Comparison of ENCODE assay signal across 10 cellular contexts in genomic region chr6:156767603-156768467, GRCh38. TPM values are rescaled to one million over a fixed set of nuclear protein-coding genes. Genes with fewer than 3 reads are reported as not detected.
DNase-seq lines count a peak whose midpoint lies in the region; ATAC-seq, FAIRE-seq and TF ChIP-seq lines count a peak whose summit lies in the region.
"Had no signal": no experiment of that assay in that cellular context is flagged by ENCODE, and none has a peak within 500 bp of the region (broad histone marks: within the 10 kb centered on the region; RNA-seq: fewer than 3 reads in every experiment).

No MANE protein-coding gene starts in this region.

- DNase-seq in GM13977 (ENCODE audit: low spot score) (peak; percentile 72), bronchial epithelial cell (ENCODE audit: low read depth) (peak; percentile 51), pancreas (no peak), dedifferentiated amniotic fluid mesenchymal stem cell (ENCODE audit: extremely low spot score) (no peak), NCI-H2227 (lab: John Stamatoyannopoulos, UW; ENCODE audit: unreplicated experiment) (no peak)
- no peak for DNase-seq in activated CD4-positive, alpha-beta T cell treated with anti-CD3 and anti-CD28 coated beads for 1 hour
- DNase-seq: activated T-cell treated with anti-CD3 and anti-CD28 coated beads, Interleukin-2, amount 50 U/mL, for 24 hours; NCI-H510A had no signal

- H3K27ac ChIP-seq in pancreas, result no peak overlapping the region

- FAIRE-seq in bronchial epithelial cell (lab: Jason Lieb, UNC) (no peak), pancreas (lab: Jason Lieb, UNC) (no peak)

- no peaks in the 10 kb centered on the region for H3K4me1 ChIP-seq in pancreas

- TF ChIP-seq CTCF in GM13977 (IDR thresholded peaks at IDR 0.05; ENCODE audit: extremely low read depth, insufficient read depth, missing control alignments) (no peak), bronchial epithelial cell (IDR thresholded peaks at IDR 0.05; ENCODE audit: insufficient read depth, low read length, severe bottlenecking) (no peak), pancreas (IDR thresholded peaks at IDR 0.05) (no peak)

- peak; percentile 87 for ATAC-seq in GM21381 (IDR thresholded peaks at IDR 0.05; ENCODE audit: unreplicated experiment)
- peak; percentile 97 for ATAC-seq in HG03280 (IDR thresholded peaks at IDR 0.05; ENCODE audit: unreplicated experiment)
- no peak for ATAC-seq in pancreas

- H3K36me3 ChIP-seq in bronchial epithelial cell (ENCODE audit: control insufficient read depth, insufficient read depth, low read length) (no peaks in the 10 kb centered on the region), pancreas (no peaks in the 10 kb centered on the region)

- H3K27me3 ChIP-seq in bronchial epithelial cell (ENCODE audit: control insufficient read depth, insufficient read depth, low read length), result no peaks in the 10 kb centered on the region
- no peaks in the 10 kb centered on the region for H3K27me3 ChIP-seq in pancreas

- intact Hi-C loops in pancreas (cut with DNase I), result no loop called here

- H3K4me3 ChIP-seq in bronchial epithelial cell (ENCODE audit: low read depth, low read length), result no peak overlapping the region
- H3K4me3 ChIP-seq in pancreas, result no peak overlapping the region

- H3K9me3 ChIP-seq in pancreas, result no peaks in the 10 kb centered on the region

- WGBS in pancreas, 2 donors, result 84 to 90% methylated on average over 9 of the region's 9 CpGs

- in situ Hi-C loops in GM13977 (cut with MboI; ENCODE audit: low pct_unique_long_range_greater_than_20kb, low sequenced_read_pairs, unreplicated experiment), result loop anchor here (25.0 kb wide), 1 partner anchor 206 kb away; no protein-coding TSS in a partner anchor

RNA-seq across cellular contexts. Expression of gene ARID1B, which starts 9.3 kb away (rescaled TPM):
- total RNA-seq in bronchial epithelial cell (16.3 and 27.5 TPM in 2 replicates), pancreas (10 to 100 TPM; 32.1 to 68.0 (median 43.7) TPM)
- 10 to 100 TPM; 16.2 to 16.4 TPM for polyA plus RNA-seq in pancreas

Comparison
In these comparisons a context has a peak if more than half of its experiments do, and no peak if none do; other contexts are left out.
1. DNase-seq: peak in GM13977 (single experiment) and bronchial epithelial cell (single experiment); none in pancreas (0 of 6), activated CD4-positive, alpha-beta T cell treated with anti-CD3 and anti-CD28 coated beads for 1 hour (single experiment), dedifferentiated amniotic fluid mesenchymal stem cell (single experiment) and NCI-H2227 (single experiment).
2. ATAC-seq: peak in GM21381 (single experiment) and HG03280 (single experiment); none in pancreas (0 of 4).